26 cellular contexts compared by ENCODE assay signal in genomic region chr2:190598621-190599020, GRCh38. TPM values are rescaled to one million over a fixed set of nuclear protein-coding genes. Genes with fewer than 3 reads are reported as not detected.
DNase-seq lines count a peak whose midpoint lies in the region; ATAC-seq, FAIRE-seq and TF ChIP-seq lines count a peak whose summit lies in the region.
"Had no signal": no experiment of that assay in that cellular context is flagged by ENCODE, and none has a peak within 500 bp of the region (broad histone marks: within the 10 kb centered on the region; RNA-seq: fewer than 3 reads in every experiment).

No MANE protein-coding gene starts in this region.

- H3K27me3 ChIP-seq in ACC112 (ENCODE audit: insufficient read depth, low read length) (no peaks in the 10 kb centered on the region), DOHH2 (ENCODE audit: control insufficient read depth, low read length) (no peaks in the 10 kb centered on the region), RWPE2 (ENCODE audit: insufficient read depth, poor library complexity, severe bottlenecking) (no peaks in the 10 kb centered on the region), keratinocyte (ENCODE audit: control insufficient read depth, extremely low read depth, insufficient read depth, low read length) (no peaks in the 10 kb centered on the region)

- H3K4me1 ChIP-seq in ACC112 (ENCODE audit: control insufficient read depth, insufficient read depth, low read length, unreplicated experiment), result peaks cover 25% of the 10 kb centered on the region
- peaks cover 19% of the 10 kb centered on the region for H3K4me1 ChIP-seq in DOHH2 (ENCODE audit: control insufficient read depth, low read length)
- H3K4me1 ChIP-seq in RWPE2 (ENCODE audit: insufficient read depth, poor library complexity, severe bottlenecking), result peaks cover 22% of the 10 kb centered on the region
- H3K4me1 ChIP-seq in keratinocyte (ENCODE audit: control insufficient read depth, extremely low read depth, insufficient read depth, low read length), result peaks cover 24% of the 10 kb centered on the region

- H3K9ac ChIP-seq in keratinocyte (ENCODE audit: control insufficient read depth, extremely low read depth, insufficient read depth, low read length), result no peak overlapping the region
- H3K9ac ChIP-seq: GM23248 had no signal

- H2AFZ ChIP-seq in ACC112 (ENCODE audit: low read length, unreplicated experiment) (peak overlapping the region; percentile 41), keratinocyte (ENCODE audit: control insufficient read depth, low read length) (peak overlapping the region; percentile 5)
- H2AFZ ChIP-seq: GM23248 had no signal

- H3K4me1 Mint-ChIP-seq in mesothelial cell of epicardium, result peaks cover 31% of the 10 kb centered on the region
- H3K4me1 Mint-ChIP-seq: B cell had no signal

- no peaks in the 10 kb centered on the region for H3K9me1 ChIP-seq in keratinocyte (ENCODE audit: control insufficient read depth, extremely low read depth, insufficient read depth, low read length)

- H3K79me2 ChIP-seq in ACC112 (ENCODE audit: control insufficient read depth, insufficient read depth, low read length, unreplicated experiment) (no peaks in the 10 kb centered on the region), DOHH2 (ENCODE audit: control insufficient read depth, low read length) (no peaks in the 10 kb centered on the region), keratinocyte (ENCODE audit: control insufficient read depth, insufficient read depth, low read length) (no peaks in the 10 kb centered on the region)

- no peaks in the 10 kb centered on the region for H3F3A ChIP-seq in DOHH2 (ENCODE audit: control insufficient read depth, insufficient read depth)

- H3K9me3 Mint-ChIP-seq in mesothelial cell of epicardium, result peaks cover 4% of the 10 kb centered on the region
- H3K9me3 Mint-ChIP-seq: IgD-negative memory B cell had no signal

- peak overlapping the region; percentile 14; the same call in 1 of the 2 replicates for H3K27ac ChIP-seq in ACC112 (ENCODE audit: low read depth, low read length)
- H3K27ac ChIP-seq in DOHH2 (ENCODE audit: low read depth, low read length), result no peak overlapping the region
- H3K27ac ChIP-seq in RWPE2 (ENCODE audit: poor library complexity, severe bottlenecking), result peak overlapping the region; percentile 37
- H3K27ac ChIP-seq in keratinocyte (ENCODE audit: control insufficient read depth, insufficient read depth, low read length), result no peak overlapping the region
- H3K27ac ChIP-seq: GM23248, HL-60 had no signal

- no peaks in the 10 kb centered on the region for H3K27me3 Mint-ChIP-seq in mesothelial cell of epicardium (ENCODE audit: low read depth)
- H3K27me3 Mint-ChIP-seq: B cell, IgD-negative memory B cell had no signal

- no peak for FAIRE-seq in keratinocyte (lab: Jason Lieb, UNC)
- FAIRE-seq: A204.1 had no signal

- H3K4me2 ChIP-seq in DOHH2 (ENCODE audit: low read length), result peak overlapping the region; percentile 40
- H3K4me2 ChIP-seq in keratinocyte (ENCODE audit: control insufficient read depth, extremely low read depth, insufficient read depth, low read depth, low read length), result no peak overlapping the region

- no peak overlapping the region for H3K4me3 Mint-ChIP-seq in mesothelial cell of epicardium
- H3K4me3 Mint-ChIP-seq: B cell, IgD-negative memory B cell had no signal

- H3K36me3 ChIP-seq in ACC112 (ENCODE audit: insufficient read depth, low read length) (no peaks in the 10 kb centered on the region), DOHH2 (ENCODE audit: control insufficient read depth, low read length) (no peaks in the 10 kb centered on the region), RWPE2 (ENCODE audit: low read depth) (no peaks in the 10 kb centered on the region), keratinocyte (ENCODE audit: control insufficient read depth in 2 of 2, extremely low read depth in 1 of 2, insufficient read depth in 2 of 2, low read length in 2 of 2) (no peaks in the 10 kb centered on the region)

- H3K9me2 ChIP-seq in DOHH2 (replicated peaks; ENCODE audit: control insufficient read depth, low read length), result no peaks in the 10 kb centered on the region

- DNase-seq in RWPE2 (ENCODE audit: low spot score) (no peak), keratinocyte (ENCODE audit: low read depth, low spot score) (no peak), mesothelial cell of epicardium (ENCODE audit: low spot score in 2 of 2, unreplicated experiment in 2 of 2) (no peak), activated T-cell treated with anti-CD3 and anti-CD28 coated beads for 4 hours (no peak), NCI-H82 (lab: John Stamatoyannopoulos, UW) (no peak)
- DNase-seq: Calu3, DMS79 treated with DMSO at 0.1 percent for 48 hours, H7, NCI-H1092 treated with DMSO at 0.1 percent for 48 hours, NCI-H1436, NCI-H187, NCI-H2081 treated with DMSO at 0.1 percent for 48 hours, NCI-H2171 treated with DMSO at 0.1 percent for 48 hours, NCI-H446, NCI-H524 treated with DMSO at 0.1 percent for 48 hours, NCI-H774, RPMI8226, SHP77, SW 1271 had no signal

- peaks cover 3% of the 10 kb centered on the region for H3K36me3 Mint-ChIP-seq in mesothelial cell of epicardium
- H3K36me3 Mint-ChIP-seq: IgD-negative memory B cell had no signal

- H4K20me1 ChIP-seq in DOHH2 (ENCODE audit: control insufficient read depth, insufficient read depth, low read depth, low read length) (no peaks in the 10 kb centered on the region), keratinocyte (ENCODE audit: control insufficient read depth, extremely low read depth, insufficient read depth, low read length) (no peaks in the 10 kb centered on the region)

- no peak for TF ChIP-seq CTCF in DOHH2 (IDR thresholded peaks at IDR 0.05; ENCODE audit: low read depth, low read length, poor library complexity, severe bottlenecking)
- no peak for TF ChIP-seq CTCF in RWPE2 (IDR thresholded peaks at IDR 0.05; ENCODE audit: poor library complexity, severe bottlenecking)
- TF ChIP-seq CTCF in keratinocyte (optimal IDR thresholded peaks at IDR 0.05 in 1 of 3, IDR thresholded peaks at IDR 0.05 in 1 of 3, conservative IDR thresholded peaks at IDR 0.05 in 1 of 3; ENCODE audit: extremely low read depth in 1 of 3, insufficient read depth in 2 of 3, low read length in 3 of 3), result no peak
- no peak for TF ChIP-seq CTCF in mesothelial cell of epicardium (IDR thresholded peaks at IDR 0.05; ENCODE audit: unreplicated experiment)

- H3K9me3 ChIP-seq in DOHH2 (ENCODE audit: control insufficient read depth, insufficient read depth, low read length), result no peaks in the 10 kb centered on the region
- no peaks in the 10 kb centered on the region for H3K9me3 ChIP-seq in RWPE2 (ENCODE audit: severe bottlenecking)
- no peaks in the 10 kb centered on the region for H3K9me3 ChIP-seq in keratinocyte (ENCODE audit: control insufficient read depth, low read depth, low read length)

- no peak overlapping the region for H3K27ac Mint-ChIP-seq in mesothelial cell of epicardium
- H3K27ac Mint-ChIP-seq: B cell, IgD-negative memory B cell had no signal

- no peak for ATAC-seq in RWPE2 (ENCODE audit: low read depth)

- dilution Hi-C loops in keratinocyte (cut with MboI; ENCODE audit: extremely low pct_ligation_motif_present, low sequenced_read_pairs), result no loop called here

- H3K4me3 ChIP-seq in ACC112 (ENCODE audit: low read depth, low read length) (no peak overlapping the region), DOHH2 (ENCODE audit: low read length) (no peak overlapping the region), RWPE2 (ENCODE audit: severe bottlenecking) (no peak overlapping the region), keratinocyte (ENCODE audit: control insufficient read depth in 2 of 3, extremely low read depth in 1 of 3, insufficient read depth in 2 of 3, low read depth in 1 of 3, low read length in 3 of 3) (no peak overlapping the region)
- H3K4me3 ChIP-seq: GM23248 had no signal

RNA-seq across cellular contexts. Expression of gene NAB1, which starts 50.3 kb away (rescaled TPM):
- 10.7 to 24.3 TPM (median 21.6 TPM) in 3 replicates for polyA plus RNA-seq in keratinocyte
- polyA plus RNA-seq in keratinocyte (2011; ENCODE audit: low read depth), result 21.8 TPM
- polyA plus RNA-seq in keratinocyte (2011; cell fraction: cytosol; rRNA removed), result 11.1 and 17.6 TPM in 2 replicates
- polyA plus RNA-seq in keratinocyte (2011; cell fraction: nucleus; rRNA removed), result 24.7 and 34.3 TPM in 2 replicates
- polyA plus RNA-seq in keratinocyte (2012; ENCODE audit: low replicate concordance), result 11.5 and 14.0 TPM in 2 replicates
- polyA minus RNA-seq in keratinocyte, result 13.7 to 31.7 TPM (median 30.7 TPM) in 3 replicates
- polyA minus RNA-seq in keratinocyte (2011; cell fraction: cytosol; rRNA and poly(A)+ RNA removed), result 21.3 TPM
- polyA minus RNA-seq in keratinocyte (2011; cell fraction: nucleus; rRNA and poly(A)+ RNA removed), result 11.8 and 28.2 TPM in 2 replicates
- 66.5 to 71.6 TPM (median 66.8 TPM) in 3 replicates for total RNA-seq in mesothelial cell of epicardium

Comparison
In these comparisons a context has a peak if more than half of its experiments do, and no peak if none do; other contexts are left out.
1. H3K27ac ChIP-seq: peak in ACC112 (single experiment) and RWPE2 (single experiment); none in DOHH2 (single experiment) and keratinocyte (single experiment).